Comparison of ENCODE assay signal across 8 cellular contexts in the genomic region with DNA sequence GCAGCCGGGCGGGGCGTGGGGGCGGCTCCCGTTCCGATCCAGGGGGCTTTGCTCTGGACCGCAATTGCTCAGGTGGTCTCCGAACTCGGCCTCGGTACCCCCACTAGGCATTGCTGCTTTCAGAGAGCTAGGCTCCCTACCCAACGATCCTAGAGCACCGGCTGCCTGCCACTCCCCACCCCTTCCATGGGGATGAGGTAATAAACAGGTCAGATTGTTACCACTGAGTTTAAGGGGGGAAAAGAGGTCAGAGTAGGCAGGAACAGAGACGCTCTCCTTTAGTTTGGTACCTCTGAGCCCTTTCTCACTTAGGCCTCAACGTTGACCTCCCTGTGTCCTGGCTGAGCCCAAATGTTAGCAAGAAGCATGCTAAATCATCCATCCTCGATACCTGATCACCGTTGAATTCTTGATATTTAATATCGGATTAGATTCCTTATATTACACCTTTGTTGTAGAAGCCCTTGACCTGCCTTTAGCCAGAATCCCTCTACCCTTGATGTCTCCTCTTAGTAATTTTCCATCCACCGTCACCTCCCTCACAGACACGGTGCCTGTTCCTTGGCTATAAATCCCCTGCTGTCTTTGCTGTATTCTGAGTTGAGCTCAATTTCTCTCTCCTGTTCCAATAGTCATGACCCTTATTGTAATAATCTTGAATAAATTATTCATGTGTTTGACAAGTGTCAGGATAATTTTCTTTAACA. TPM values are rescaled to one million over a fixed set of nuclear protein-coding genes. Genes with fewer than 3 reads are reported as not detected.
DNase-seq lines count a peak whose midpoint lies in the region; ATAC-seq, FAIRE-seq and TF ChIP-seq lines count a peak whose summit lies in the region.

No MANE protein-coding gene starts in this region.

- H3K4me1 Mint-ChIP-seq in astrocyte (ENCODE audit: low read depth, unreplicated experiment) = peaks cover 8% of the 10 kb centered on the region
- H3K4me1 Mint-ChIP-seq in stimulated activated naive CD8-positive, alpha-beta T cell treated with anti-CD3 and anti-CD28 coated beads, Interleukin-15, Interleukin-2, amounts not matched to agents 100 ng/mL and 50 ng/mL, for 24 hours (ENCODE audit: low read depth) = peaks cover 56% of the 10 kb centered on the region

- H3K4me3 ChIP-seq in AG04450 (ENCODE audit: low read depth, low read length) = peak overlapping the region; percentile 81
- H3K4me3 ChIP-seq in HUES6 (ENCODE audit: low read depth, low read length) = peak overlapping the region; percentile 67
- peak overlapping the region; percentile 81 for H3K4me3 ChIP-seq in astrocyte (ENCODE audit: insufficient read depth, low read depth, low read length)
- peak overlapping the region; percentile 84 to 90 (median 89) for H3K4me3 ChIP-seq in keratinocyte (ENCODE audit: control insufficient read depth in 2 of 3, extremely low read depth in 1 of 3, insufficient read depth in 2 of 3, low read depth in 1 of 3, low read length in 3 of 3)

- no peaks in the 10 kb centered on the region for H3K9me3 Mint-ChIP-seq in astrocyte (ENCODE audit: unreplicated experiment)
- no peaks in the 10 kb centered on the region for H3K9me3 Mint-ChIP-seq in stimulated activated naive CD8-positive, alpha-beta T cell treated with anti-CD3 and anti-CD28 coated beads, Interleukin-15, Interleukin-2, amounts not matched to agents 100 ng/mL and 50 ng/mL, for 24 hours

- H2AFZ ChIP-seq in astrocyte (ENCODE audit: low read depth, low read length) (peak overlapping the region; percentile 95), keratinocyte (ENCODE audit: control insufficient read depth, low read length) (peak overlapping the region; percentile 98)

- H3K9me1 ChIP-seq in keratinocyte (ENCODE audit: control insufficient read depth, extremely low read depth, insufficient read depth, low read length) = peaks cover 3% of the 10 kb centered on the region

- H3K36me3 Mint-ChIP-seq in astrocyte (ENCODE audit: low read depth, unreplicated experiment) = peaks cover 5% of the 10 kb centered on the region
- peaks cover 6% of the 10 kb centered on the region for H3K36me3 Mint-ChIP-seq in stimulated activated naive CD8-positive, alpha-beta T cell treated with anti-CD3 and anti-CD28 coated beads, Interleukin-15, Interleukin-2, amounts not matched to agents 100 ng/mL and 50 ng/mL, for 24 hours (ENCODE audit: low read depth)

- peaks cover 6% of the 10 kb centered on the region; the same call in 1 of the 2 replicates for H3K36me3 ChIP-seq in HUES6 (ENCODE audit: control insufficient read depth, insufficient read depth, low read length)
- H3K36me3 ChIP-seq in astrocyte (ENCODE audit: insufficient read depth, low read length) = no peaks in the 10 kb centered on the region
- no peaks in the 10 kb centered on the region for H3K36me3 ChIP-seq in keratinocyte (ENCODE audit: control insufficient read depth in 2 of 2, extremely low read depth in 1 of 2, insufficient read depth in 2 of 2, low read length in 2 of 2)

- H3K9ac ChIP-seq in HUES6 (ENCODE audit: low read length) = peak overlapping the region; percentile 68
- H3K9ac ChIP-seq in astrocyte (ENCODE audit: low read length) = peak overlapping the region; percentile 94
- peak overlapping the region; percentile 81 for H3K9ac ChIP-seq in keratinocyte (ENCODE audit: control insufficient read depth, extremely low read depth, insufficient read depth, low read length)

- TF ChIP-seq CTCF in AG04450 (IDR thresholded peaks at IDR 0.05; ENCODE audit: low read depth, low read length) (no peak), astrocyte (IDR thresholded peaks at IDR 0.05; ENCODE audit: insufficient read depth, low read depth, low read length) (no peak), keratinocyte (optimal IDR thresholded peaks at IDR 0.05 in 1 of 3, IDR thresholded peaks at IDR 0.05 in 1 of 3, conservative IDR thresholded peaks at IDR 0.05 in 1 of 3; ENCODE audit: extremely low read depth in 1 of 3, insufficient read depth in 2 of 3, low read length in 3 of 3) (no peak)

- H3K4me1 ChIP-seq in HUES6 (ENCODE audit: control insufficient read depth, insufficient read depth, low read length) = peaks cover 32% of the 10 kb centered on the region
- H3K4me1 ChIP-seq in astrocyte (ENCODE audit: insufficient read depth, low read length) = peaks cover 11% of the 10 kb centered on the region
- peaks cover 9% of the 10 kb centered on the region for H3K4me1 ChIP-seq in keratinocyte (ENCODE audit: control insufficient read depth, extremely low read depth, insufficient read depth, low read length)

- H3K27me3 ChIP-seq in AG04450 (ENCODE audit: control insufficient read depth, insufficient read depth, low read length) (no peaks in the 10 kb centered on the region), HUES6 (ENCODE audit: control insufficient read depth, insufficient read depth, low read length) (no peaks in the 10 kb centered on the region), astrocyte (ENCODE audit: insufficient read depth, low read length) (no peaks in the 10 kb centered on the region), keratinocyte (ENCODE audit: control insufficient read depth, extremely low read depth, insufficient read depth, low read length) (no peaks in the 10 kb centered on the region)

- H3K79me2 ChIP-seq in astrocyte (ENCODE audit: insufficient read depth, low read length) = peaks cover 36% of the 10 kb centered on the region
- H3K79me2 ChIP-seq in keratinocyte (ENCODE audit: control insufficient read depth, insufficient read depth, low read length) = no peaks in the 10 kb centered on the region

- DNase-seq in AG04450 (ENCODE audit: low read depth, low spot score) (no peak), astrocyte (ENCODE audit: low read depth) (no peak), keratinocyte (ENCODE audit: low read depth, low spot score) (no peak), NCI-H2196 (lab: John Stamatoyannopoulos, UW; ENCODE audit: unreplicated experiment) (no peak)

- ATAC-seq in GM19043 (IDR thresholded peaks at IDR 0.05; ENCODE audit: low read depth, unreplicated experiment) (peak; percentile 7), HG03097 (IDR thresholded peaks at IDR 0.05; ENCODE audit: low FRiP score, unreplicated experiment) (no peak)

- H4K20me1 ChIP-seq in astrocyte (ENCODE audit: insufficient read depth, low read length) (peaks cover 9% of the 10 kb centered on the region), keratinocyte (ENCODE audit: control insufficient read depth, extremely low read depth, insufficient read depth, low read length) (no peaks in the 10 kb centered on the region)

- peak overlapping the region; percentile 89 for H3K27ac Mint-ChIP-seq in astrocyte (ENCODE audit: unreplicated experiment)
- H3K27ac Mint-ChIP-seq in stimulated activated naive CD8-positive, alpha-beta T cell treated with anti-CD3 and anti-CD28 coated beads, Interleukin-15, Interleukin-2, amounts not matched to agents 100 ng/mL and 50 ng/mL, for 24 hours = peak overlapping the region; percentile 92

- no peaks in the 10 kb centered on the region; the same call in 1 of the 2 replicates for H3K9me3 ChIP-seq in AG04450 (ENCODE audit: control insufficient read depth, insufficient read depth, low read length)
- H3K9me3 ChIP-seq in HUES6 (ENCODE audit: control insufficient read depth, insufficient read depth, low read depth, low read length) = no peaks in the 10 kb centered on the region
- H3K9me3 ChIP-seq in astrocyte (ENCODE audit: insufficient read depth, low read depth, low read length) = no peaks in the 10 kb centered on the region
- no peaks in the 10 kb centered on the region for H3K9me3 ChIP-seq in keratinocyte (ENCODE audit: control insufficient read depth, low read depth, low read length)

- CTCF ChIA-PET in AG04450 (lab: Charles Lee) = interaction anchor here (0.8 to 2.0 kb wide), 3 partner anchors 25 to 156 kb away, joined by 3 to 6 read pairs (median 3); no protein-coding TSS in a partner anchor

- no peak for FAIRE-seq in astrocyte (lab: Jason Lieb, UNC)
- peak; percentile 53 for FAIRE-seq in keratinocyte (lab: Jason Lieb, UNC)

- no peaks in the 10 kb centered on the region for H3K27me3 Mint-ChIP-seq in astrocyte (ENCODE audit: low read depth, unreplicated experiment)
- H3K27me3 Mint-ChIP-seq in stimulated activated naive CD8-positive, alpha-beta T cell treated with anti-CD3 and anti-CD28 coated beads, Interleukin-15, Interleukin-2, amounts not matched to agents 100 ng/mL and 50 ng/mL, for 24 hours = no peaks in the 10 kb centered on the region

- peak overlapping the region; percentile 81 for H3K4me3 Mint-ChIP-seq in astrocyte (ENCODE audit: unreplicated experiment)
- H3K4me3 Mint-ChIP-seq in stimulated activated naive CD8-positive, alpha-beta T cell treated with anti-CD3 and anti-CD28 coated beads, Interleukin-15, Interleukin-2, amounts not matched to agents 100 ng/mL and 50 ng/mL, for 24 hours = peak overlapping the region; percentile 89

- H3K27ac ChIP-seq in AG04450 (ENCODE audit: low read depth, low read length) (no peak overlapping the region), HUES6 (ENCODE audit: low read depth, low read length) (peak overlapping the region; percentile 2; the same call in 1 of the 2 replicates), astrocyte (ENCODE audit: low read depth, low read length) (peak overlapping the region; percentile 86), keratinocyte (ENCODE audit: control insufficient read depth, insufficient read depth, low read length) (peak overlapping the region; percentile 64)

- H3K4me2 ChIP-seq in astrocyte (ENCODE audit: low read length) = peak overlapping the region; percentile 97
- peak overlapping the region; percentile 97 for H3K4me2 ChIP-seq in keratinocyte (ENCODE audit: control insufficient read depth, extremely low read depth, insufficient read depth, low read depth, low read length)

- dilution Hi-C loops in keratinocyte (cut with MboI; ENCODE audit: extremely low pct_ligation_motif_present, low sequenced_read_pairs) = no loop called here

- POLR2A ChIA-PET in AG04450 (lab: Yijun Ruan, JAX) = no interaction called here

RNA-seq across cellular contexts. Expression of gene PLPP1, which starts 0.6 kb away (rescaled TPM):
- 43.7 and 54.9 TPM in 2 replicates for polyA plus RNA-seq in AG04450 (2011; rRNA removed)
- 16.6 and 22.8 TPM in 2 replicates for polyA minus RNA-seq in AG04450 (2011; rRNA and poly(A)+ RNA removed)
- total RNA-seq in astrocyte = 56.3 and 58.9 TPM in 2 replicates
- 12.8 to 13.5 TPM (median 13.2 TPM) in 3 replicates for polyA plus RNA-seq in keratinocyte
- 2.1 TPM for polyA plus RNA-seq in keratinocyte (2011; ENCODE audit: low read depth)
- 9.4 and 13.0 TPM in 2 replicates for polyA plus RNA-seq in keratinocyte (2011; cell fraction: cytosol; rRNA removed)
- 19.9 and 21.4 TPM in 2 replicates for polyA plus RNA-seq in keratinocyte (2011; cell fraction: nucleus; rRNA removed)
- 7.3 and 8.9 TPM in 2 replicates for polyA plus RNA-seq in keratinocyte (2012; ENCODE audit: low replicate concordance)
- 3.0 to 13.3 TPM (median 11.1 TPM) in 3 replicates for polyA minus RNA-seq in keratinocyte
- 17.6 TPM for polyA minus RNA-seq in keratinocyte (2011; cell fraction: cytosol; rRNA and poly(A)+ RNA removed)
- 8.9 and 11.9 TPM in 2 replicates for polyA minus RNA-seq in keratinocyte (2011; cell fraction: nucleus; rRNA and poly(A)+ RNA removed)
